In genomic region chr6:134197685-134198084, GRCh38 we compare ENCODE assay signal across 7 cellular contexts.
DNase-seq lines count a peak whose midpoint lies in the region; ATAC-seq, FAIRE-seq and TF ChIP-seq lines count a peak whose summit lies in the region.
"Not testable (repeated sequence)": the region's sequence is repeated elsewhere in the genome, so short reads cannot be mapped to it uniquely, and the experiment has no call there.

No MANE protein-coding gene starts in this region.

- H3K4me2 ChIP-seq in K562 (ENCODE audit: insufficient read depth, low read length); osteoblast (ENCODE audit: insufficient read depth, low read length); trophoblast cell (ENCODE audit: low read length): not testable (repeated sequence)
- peak overlapping the region; percentile 6; the same call in 1 of the 2 replicates for H3K4me2 ChIP-seq in HepG2 (ENCODE audit: low read depth, low read length)

- not testable (repeated sequence) for TF ChIP-seq POLR2A in K562 (conservative IDR thresholded peaks at IDR 0.05); HepG2 (IDR thresholded peaks at IDR 0.05; ENCODE audit: insufficient read depth in 1 of 2, low read depth in 2 of 2, low read length in 2 of 2)

- not testable (repeated sequence) for TF ChIP-seq CTCF in Caco-2 (IDR thresholded peaks at IDR 0.05; ENCODE audit: insufficient read depth in 1 of 2, low read depth in 1 of 2, low read length in 1 of 2, severe bottlenecking in 1 of 2, unreplicated experiment in 1 of 2); VCaP (conservative IDR thresholded peaks at IDR 0.05); K562 (IDR thresholded peaks at IDR 0.05 in 2 of 3, conservative IDR thresholded peaks at IDR 0.05 in 1 of 3; ENCODE audit: insufficient read depth in 2 of 3, low read depth in 1 of 3, low read length in 3 of 3); HepG2 (CRISPR knock-in tag; IDR thresholded peaks at IDR 0.05); osteoblast (IDR thresholded peaks at IDR 0.05; ENCODE audit: extremely low read depth, low read depth, low read length)

- H3K9me3 ChIP-seq in Caco-2; K562 (replicated peaks; ENCODE audit: control insufficient read depth, insufficient read depth, low read depth, low read length); HepG2 (ENCODE audit: low read length); osteoblast (ENCODE audit: low read depth, low read length); trophoblast cell (ENCODE audit: insufficient read depth, low read depth, low read length): not testable (repeated sequence)

- not testable (repeated sequence) for H3K36me3 ChIP-seq in Caco-2 (ENCODE audit: control insufficient read depth, insufficient read depth, low read length); K562 (ENCODE audit: control insufficient read depth, insufficient read depth, low read length); HepG2 (replicated peaks in 1 of 2; ENCODE audit: control insufficient read depth in 1 of 2, insufficient read depth in 2 of 2, low read length in 2 of 2); osteoblast (ENCODE audit: insufficient read depth, low read length); trophoblast cell (ENCODE audit: control insufficient read depth in 1 of 2, insufficient read depth in 2 of 2, low read length in 2 of 2)

- not testable (repeated sequence) for H4K8ac ChIP-seq in trophoblast cell (ENCODE audit: low read depth, low read length)

- H3K9me1 ChIP-seq in K562 (ENCODE audit: control insufficient read depth, insufficient read depth, low read length), result not testable (repeated sequence)

- POLR2A ChIA-PET in Caco-2 (lab: Charles Lee), result not testable (repeated sequence)
- POLR2A ChIA-PET in K562 (lab: Yijun Ruan, JAX), result interaction anchor here (0.8 to 1.6 kb wide), 4 partner anchors 14 to 857 kb away, joined by 3 to 5 read pairs (median 4); partner anchors contain the start of gene HBS1L
- POLR2A ChIA-PET in HepG2 (lab: Yijun Ruan, JAX), result interaction anchor here (0.6 to 7.1 kb wide), 5 partner anchors 15 to 51 kb away, joined by 3 to 62 read pairs (median 11); no protein-coding TSS in a partner anchor

- not testable (repeated sequence) for TF ChIP-seq EP300 in K562 (IDR thresholded peaks at IDR 0.05; ENCODE audit: low read length); HepG2 (IDR thresholded peaks at IDR 0.05; ENCODE audit: low read depth in 2 of 2, low read length in 2 of 2); HepG2 (CRISPR knock-in tag; IDR thresholded peaks at IDR 0.05; ENCODE audit: borderline replicate concordance)

- H3K4me3 Mint-ChIP-seq in Caco-2 (ENCODE audit: unreplicated experiment), result not testable (repeated sequence)

- not testable (repeated sequence) for H2BK120ac ChIP-seq in trophoblast cell (ENCODE audit: insufficient read depth, low read length, poor library complexity)

- DNase-seq in Caco-2; RCC 7860 (ENCODE audit: low spot score); K562 (ENCODE audit: extremely low read depth in 1 of 4, low spot score in 3 of 4); HepG2 (ENCODE audit: low spot score); osteoblast (ENCODE audit: insufficient read length, low spot score, missing footprints); trophoblast cell: not testable (repeated sequence)

- peak overlapping the region; percentile 59 for H3K27ac Mint-ChIP-seq in Caco-2 (ENCODE audit: unreplicated experiment)

- in situ Hi-C loops in K562 (cut with MboI); HepG2 (cut with HindIII; ENCODE audit: extremely low pct_ligation_motif_present, low pct_unique_long_range_greater_than_20kb): not testable (repeated sequence)

- H2BK5ac ChIP-seq in trophoblast cell (ENCODE audit: low read depth, low read length, poor library complexity), result peak overlapping the region; percentile 63

- not testable (repeated sequence) for H3K79me2 ChIP-seq in K562 (ENCODE audit: control insufficient read depth, insufficient read depth, low read length); HepG2 (ENCODE audit: insufficient read depth, low read length); osteoblast (ENCODE audit: insufficient read depth, low read length); trophoblast cell (ENCODE audit: control insufficient read depth, insufficient read depth, low read length, poor library complexity)

- not testable (repeated sequence) for H3K27me3 ChIP-seq in Caco-2 (replicated peaks; ENCODE audit: control insufficient read depth, insufficient read depth, low read length); K562 (ENCODE audit: control insufficient read depth in 2 of 2, insufficient read depth in 2 of 2, low read length in 2 of 2); HepG2 (ENCODE audit: control insufficient read depth in 1 of 2, insufficient read depth in 2 of 2, low read length in 2 of 2); osteoblast (ENCODE audit: insufficient read depth, low read length); trophoblast cell (ENCODE audit: insufficient read depth, low read length)

- peak overlapping the region; percentile 55 for H4K91ac ChIP-seq in trophoblast cell (ENCODE audit: low read depth, low read length)

- CTCF ChIA-PET in Caco-2 (lab: Charles Lee), result interaction anchor here (0.5 to 1.8 kb wide), 4 partner anchors 14 to 88 kb away, joined by 3 to 6 read pairs (median 3); no protein-coding TSS in a partner anchor
- CTCF ChIA-PET in K562 (lab: Yijun Ruan, JAX; ENCODE audit: low intra/inter-chr PET ratio), result interaction anchor here (0.6 kb wide), 1 partner anchor 330 kb away, joined by 3 read pairs; no protein-coding TSS in a partner anchor
- CTCF ChIA-PET in HepG2 (lab: Yijun Ruan, JAX; ENCODE audit: low intra/inter-chr PET ratio, low total read pairs), result interaction anchor here (1.3 kb wide), 1 partner anchor 19 kb away, joined by 3 read pairs; no protein-coding TSS in a partner anchor

- not testable (repeated sequence) for H4K20me1 ChIP-seq in K562 (replicated peaks; ENCODE audit: control insufficient read depth, insufficient read depth, low read length); HepG2 (ENCODE audit: insufficient read depth, low read length); osteoblast (ENCODE audit: insufficient read depth, low read length)

- intact Hi-C loops in Caco-2 (cut with micrococcal nuclease; ENCODE audit: unreplicated experiment) (loop anchor here (1.0 to 2.0 kb wide), 2 partner anchors 14 to 181 kb away; no protein-coding TSS in a partner anchor), K562 (cut with micrococcal nuclease) (loop anchor here (5.0 kb wide), 2 partner anchors 55 to 95 kb away; no protein-coding TSS in a partner anchor), HepG2 (cut with micrococcal nuclease; ENCODE audit: unreplicated experiment) (loop anchor here (1.0 to 5.0 kb wide), 3 partner anchors 23 to 245 kb away; partner anchors contain the start of gene TBPL1)

- not testable (repeated sequence) for ATAC-seq in K562, HepG2

- not testable (repeated sequence) for H3K9ac ChIP-seq in K562 (ENCODE audit: insufficient read depth in 1 of 2, low read depth in 2 of 2, low read length in 2 of 2); HepG2 (ENCODE audit: insufficient read depth, low read depth, low read length); trophoblast cell (ENCODE audit: low read length)

- H3K9me3 Mint-ChIP-seq in Caco-2 (ENCODE audit: unreplicated experiment), result not testable (repeated sequence)

- WGBS in K562 (ENCODE audit: insufficient coverage, low coverage, missing lambda C conversion rate), result 73% methylated on average over 6 of the region's 6 CpGs
- 92% methylated on average over 6 of the region's 6 CpGs for WGBS in HepG2 (ENCODE audit: low lambda C conversion rate)
- WGBS in trophoblast cell (ENCODE audit: extremely low coverage, insufficient coverage, insufficient read length), result no CpG with 5 or more reads among the region's 6 CpGs

- not testable (repeated sequence) for H3K36me3 Mint-ChIP-seq in Caco-2 (ENCODE audit: insufficient read depth, unreplicated experiment)

- H3K4ac ChIP-seq in trophoblast cell (ENCODE audit: low read depth, low read length), result not testable (repeated sequence)

- peaks cover 18% of the 10 kb centered on the region for H3K4me1 Mint-ChIP-seq in Caco-2 (ENCODE audit: low read depth, unreplicated experiment)

- peak; percentile 14 for FAIRE-seq in RCC 7860 (lab: Jason Lieb, UNC)
- not testable (repeated sequence) for FAIRE-seq in K562 (lab: Jason Lieb, UNC); HepG2 (lab: Jason Lieb, UNC)

- H3K4me3 ChIP-seq in Caco-2 (ENCODE audit: low read depth, low read length); K562; HepG2 (replicated peaks in 1 of 3; ENCODE audit: insufficient read depth in 1 of 3, low read depth in 2 of 3, low read length in 3 of 3); osteoblast (ENCODE audit: insufficient read depth, low read length); trophoblast cell (ENCODE audit: low read depth, low read length): not testable (repeated sequence)

- peak overlapping the region; percentile 77 for H3K27ac ChIP-seq in VCaP
- H3K27ac ChIP-seq in K562 (ENCODE audit: extremely low read depth, low read depth, low read length); osteoblast (ENCODE audit: low read depth, low read length); trophoblast cell (ENCODE audit: low read depth, low read length): not testable (repeated sequence)
- H3K27ac ChIP-seq in HepG2 (ENCODE audit: extremely low read length, insufficient read depth, low read length), result peak overlapping the region; percentile 83

- H3K23ac ChIP-seq in trophoblast cell (ENCODE audit: low read length), result not testable (repeated sequence)

- not testable (repeated sequence) for H2BK12ac ChIP-seq in trophoblast cell (ENCODE audit: low read length)

- H3K27me3 Mint-ChIP-seq in Caco-2 (ENCODE audit: insufficient read depth, unreplicated experiment), result not testable (repeated sequence)

- H3K4me1 ChIP-seq in Caco-2, result peaks cover 61% of the 10 kb centered on the region
- H3K4me1 ChIP-seq in K562 (replicated peaks in 1 of 2; ENCODE audit: control insufficient read depth in 2 of 2, insufficient read depth in 2 of 2, low read length in 2 of 2), result peaks cover 26 to 45% of the 10 kb centered on the region in 2 experiments
- H3K4me1 ChIP-seq in HepG2 (ENCODE audit: insufficient read depth, low read length), result peaks cover 97% of the 10 kb centered on the region
- peaks cover 18% of the 10 kb centered on the region for H3K4me1 ChIP-seq in osteoblast (ENCODE audit: insufficient read depth, low read length)
- H3K4me1 ChIP-seq in trophoblast cell (ENCODE audit: control insufficient read depth in 1 of 2, insufficient read depth in 2 of 2, low read length in 2 of 2), result not testable (repeated sequence)

- not testable (repeated sequence) for BruUV-seq in Caco-2 (replicated peaks; lab: Mats Ljungman, UMichigan); K562 (replicated peaks; lab: Mats Ljungman, UMichigan); HepG2 (replicated peaks; lab: Mats Ljungman, UMichigan)

- H4K12ac ChIP-seq in trophoblast cell (ENCODE audit: low read depth, low read length), result not testable (repeated sequence)

- H2AK5ac ChIP-seq in trophoblast cell (ENCODE audit: low read length), result not testable (repeated sequence)

- H3K79me1 ChIP-seq in trophoblast cell (ENCODE audit: low read length), result not testable (repeated sequence)

- not testable (repeated sequence) for H2AFZ ChIP-seq in K562 (ENCODE audit: low read depth, low read length); HepG2 (ENCODE audit: low read length); trophoblast cell (ENCODE audit: insufficient read depth, low read length, poor library complexity)
- peak overlapping the region; percentile 26 for H2AFZ ChIP-seq in osteoblast (ENCODE audit: low read length)

- H3K14ac ChIP-seq in trophoblast cell (ENCODE audit: low read length), result not testable (repeated sequence)

- TF ChIP-seq RAD21 in K562 (CRISPR knock-in tag; conservative IDR thresholded peaks at IDR 0.05 in 1 of 2, IDR thresholded peaks at IDR 0.05 in 1 of 2); HepG2 (CRISPR knock-in tag; IDR thresholded peaks at IDR 0.05): not testable (repeated sequence)

- not testable (repeated sequence) for H3K18ac ChIP-seq in trophoblast cell (ENCODE audit: low read length)
